ENCODE assay signal across 25 cellular contexts in the genomic region with DNA sequence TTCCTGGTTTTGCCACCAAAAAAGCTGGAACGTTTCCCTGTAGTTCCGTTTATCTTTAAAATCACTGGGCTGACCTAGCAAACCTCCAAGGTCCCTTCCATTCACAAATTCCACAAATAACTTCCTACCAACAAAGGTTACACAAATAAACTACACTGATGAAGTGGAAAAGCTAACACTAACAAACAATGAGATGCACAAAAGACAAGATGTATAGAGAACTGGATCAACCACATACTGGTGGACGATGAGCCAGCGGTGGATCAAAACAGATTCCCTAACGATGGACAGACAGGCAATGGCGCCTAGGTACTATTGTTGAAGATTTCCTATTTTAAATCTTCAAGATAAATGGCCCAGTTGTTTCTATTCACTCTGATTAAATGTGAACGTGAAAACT. TPM values are rescaled to one million over a fixed set of nuclear protein-coding genes. Genes with fewer than 3 reads are reported as not detected.
DNase-seq lines count a peak whose midpoint lies in the region; ATAC-seq, FAIRE-seq and TF ChIP-seq lines count a peak whose summit lies in the region.
"Had no signal": no experiment of that assay in that cellular context is flagged by ENCODE, and none has a peak within 500 bp of the region (broad histone marks: within the 10 kb centered on the region; RNA-seq: fewer than 3 reads in every experiment).

No MANE protein-coding gene starts in this region.

- FAIRE-seq in HepG2 (lab: Jason Lieb, UNC), result peak; percentile 34
- FAIRE-seq: colon, urothelium cell line had no signal

- peak; percentile 80 for DNase-seq in HepG2 (ENCODE audit: low spot score)
- DNase-seq in right lobe of liver, result no peak
- DNase-seq in WTC11 (ENCODE audit: low spot score), result no peak
- peak; percentile 34 for DNase-seq in hepatic stellate cell (ENCODE audit: low spot score)
- no peak for DNase-seq in stimulated activated effector memory CD8-positive, alpha-beta T cell treated with anti-CD3 and anti-CD28 coated beads, Interleukin-12 subunit alpha, Interleukin-12 subunit beta, amount 100 ng/mL, for 72 hours (ENCODE audit: low spot score in 2 of 2)
- no peak for DNase-seq in RWPE1 (ENCODE audit: low spot score)
- DNase-seq: activated B cell treated with CpG ODN at 0.5 μM for 24 hours; activated CD4-positive, alpha-beta T cell treated with anti-CD3 and anti-CD28 coated beads, Interleukin-2, amount 50 U/mL, for 4 hours; activated CD8-positive, alpha-beta memory T cell treated with anti-CD3 and anti-CD28 coated beads, Interleukin-2, amount 50 U/mL, for 48 hours; activated naive CD8-positive, alpha-beta T cell treated with anti-CD3 and anti-CD28 coated beads for 36 hours; COR-L47; H9; heart left ventricle; KBM-7; NCI-H226; PC-3; stimulated activated CD4-positive, alpha-beta T cell treated with anti-CD3 and anti-CD28 coated beads, Interleukin-2, amount 100 ng/mL, for 24 hours had no signal

- 0 out of 4 replicates have a peak, but pooled peaks of 1 of the 2 experiments have one; percentile 6 for TF ChIP-seq EP300 in HepG2 (IDR thresholded peaks at IDR 0.05; ENCODE audit: low read depth in 2 of 2, low read length in 2 of 2)
- no peak for TF ChIP-seq EP300 in HepG2 (CRISPR knock-in tag; IDR thresholded peaks at IDR 0.05; ENCODE audit: borderline replicate concordance)

- no peak overlapping the region for H2AFZ ChIP-seq in HepG2 (ENCODE audit: low read length)

- 0 out of 2 replicates have a peak overlapping the region, but pooled peaks have one; percentile 13 for H3K9ac ChIP-seq in HepG2 (ENCODE audit: insufficient read depth, low read depth, low read length)

- H3K36me3 ChIP-seq in HepG2 (replicated peaks in 1 of 2; ENCODE audit: control insufficient read depth in 1 of 2, insufficient read depth in 2 of 2, low read length in 2 of 2), result no peaks in the 10 kb centered on the region
- no peaks in the 10 kb centered on the region for H3K36me3 ChIP-seq in right lobe of liver
- H3K36me3 ChIP-seq: heart left ventricle had no signal

- no peaks in the 10 kb centered on the region for H3K27me3 ChIP-seq in HepG2 (ENCODE audit: control insufficient read depth in 1 of 2, insufficient read depth in 2 of 2, low read length in 2 of 2)
- H3K27me3 ChIP-seq in right lobe of liver, result no peaks in the 10 kb centered on the region
- H3K27me3 ChIP-seq: heart left ventricle had no signal

- peaks cover 9% of the 10 kb centered on the region for H3K9me3 Mint-ChIP-seq in WTC11
- H3K9me3 Mint-ChIP-seq in stimulated activated effector memory CD8-positive, alpha-beta T cell treated with anti-CD3 and anti-CD28 coated beads, Interleukin-12 subunit alpha, Interleukin-12 subunit beta, amount 100 ng/mL, for 72 hours, result no peaks in the 10 kb centered on the region
- H3K9me3 Mint-ChIP-seq: activated B cell treated with CpG ODN at 0.5 μM for 24 hours; activated naive CD8-positive, alpha-beta T cell treated with anti-CD3 and anti-CD28 coated beads for 36 hours; H9; stimulated activated memory B cell treated with anti-CD40 and anti-IgM and Interleukin-4, amounts not matched to agents 10 μg/mL and 1 μg/mL and 100 μg/mL, for 72 hours had no signal

- CTCF ChIA-PET in HepG2 (lab: Yijun Ruan, JAX; ENCODE audit: low intra/inter-chr PET ratio, low total read pairs) (no interaction called here), WTC11 (lab: Charles Lee) (interaction anchor here (0.5 to 1.8 kb wide), 3 partner anchors 14 to 106 kb away, joined by 3 to 8 read pairs (median 3); no protein-coding TSS in a partner anchor), RWPE1 (lab: Yijun Ruan, JAX) (no interaction called here)

- 35% methylated on average over 7 of the region's 7 CpGs for WGBS in HepG2 (ENCODE audit: low lambda C conversion rate)
- WGBS in right lobe of liver (ENCODE audit: insufficient coverage, low coverage, low lambda C conversion rate, missing lambda C conversion rate), result 67% methylated on average over 7 of the region's 7 CpGs

- H3K9me3 ChIP-seq in HepG2 (ENCODE audit: low read length) (peaks cover 9% of the 10 kb centered on the region), right lobe of liver (no peaks in the 10 kb centered on the region)
- H3K9me3 ChIP-seq: heart left ventricle had no signal

- POLR2A ChIA-PET in HepG2 (lab: Yijun Ruan, JAX) (interaction anchor here (0.8 kb wide), 1 partner anchor 62 kb away, joined by 3 read pairs; no protein-coding TSS in a partner anchor), WTC11 (lab: Charles Lee) (no interaction called here), RWPE1 (lab: Yijun Ruan, JAX; ENCODE audit: low non-redundant PET) (no interaction called here)

- peaks cover 12% of the 10 kb centered on the region for H3K79me2 ChIP-seq in HepG2 (ENCODE audit: insufficient read depth, low read length)

- intact Hi-C loops in HepG2 (cut with micrococcal nuclease; ENCODE audit: unreplicated experiment), result no loop called here
- intact Hi-C loops in right lobe of liver (cut with DNase I), result no loop called here

- H3K4me3 Mint-ChIP-seq in WTC11, result no peak overlapping the region
- H3K4me3 Mint-ChIP-seq in stimulated activated effector memory CD8-positive, alpha-beta T cell treated with anti-CD3 and anti-CD28 coated beads, Interleukin-12 subunit alpha, Interleukin-12 subunit beta, amount 100 ng/mL, for 72 hours, result no peak overlapping the region
- H3K4me3 Mint-ChIP-seq: activated B cell treated with CpG ODN at 0.5 μM for 24 hours; activated naive CD8-positive, alpha-beta T cell treated with anti-CD3 and anti-CD28 coated beads for 36 hours; H9; stimulated activated memory B cell treated with anti-CD40 and anti-IgM and Interleukin-4, amounts not matched to agents 10 μg/mL and 1 μg/mL and 100 μg/mL, for 72 hours had no signal

- TF ChIP-seq RAD21 in HepG2 (CRISPR knock-in tag; IDR thresholded peaks at IDR 0.05), result no peak

- no peak for TF ChIP-seq CTCF in HepG2 (CRISPR knock-in tag; IDR thresholded peaks at IDR 0.05)
- TF ChIP-seq CTCF in right lobe of liver (IDR thresholded peaks at IDR 0.05), result no peak
- no peak for TF ChIP-seq CTCF in WTC11 (IDR thresholded peaks at IDR 0.05)
- TF ChIP-seq CTCF in RWPE1 (conservative IDR thresholded peaks at IDR 0.05; ENCODE audit: low read depth), result no peak

- BruUV-seq in HepG2 (replicated peaks; lab: Mats Ljungman, UMichigan), result no TSS peak

- ATAC-seq in HepG2 (peak; percentile 62), right lobe of liver (no peak), WTC11 (no peak), GM18519 (IDR thresholded peaks at IDR 0.05; ENCODE audit: low FRiP score, unreplicated experiment) (no peak), GM21825 (IDR thresholded peaks at IDR 0.05; ENCODE audit: unreplicated experiment) (no peak)
- ATAC-seq in stimulated activated effector memory CD8-positive, alpha-beta T cell treated with anti-CD3 and anti-CD28 coated beads, Interleukin-12 subunit alpha, Interleukin-12 subunit beta, amount 100 ng/mL, for 72 hours, result no peak
- ATAC-seq: heart left ventricle; PC-3; stimulated activated memory B cell treated with anti-CD40 and anti-IgM and Interleukin-4, amounts not matched to agents 10 μg/mL and 1 μg/mL and 100 μg/mL, for 72 hours had no signal

- H3K4me3 ChIP-seq in HepG2 (replicated peaks in 1 of 3; ENCODE audit: insufficient read depth in 1 of 3, low read depth in 2 of 3, low read length in 3 of 3), result no peak overlapping the region
- no peak overlapping the region for H3K4me3 ChIP-seq in right lobe of liver
- H3K4me3 ChIP-seq: heart left ventricle, SK-N-MC, skin epidermis had no signal

- H3K27me3 Mint-ChIP-seq in WTC11 (ENCODE audit: low read depth), result no peaks in the 10 kb centered on the region
- H3K27me3 Mint-ChIP-seq: activated B cell treated with CpG ODN at 0.5 μM for 24 hours; activated naive CD8-positive, alpha-beta T cell treated with anti-CD3 and anti-CD28 coated beads for 36 hours had no signal

- TF ChIP-seq POLR2A in HepG2 (IDR thresholded peaks at IDR 0.05; ENCODE audit: insufficient read depth in 1 of 2, low read depth in 2 of 2, low read length in 2 of 2), result no peak
- TF ChIP-seq POLR2A in right lobe of liver (IDR thresholded peaks at IDR 0.05), result no peak

- H3K4me1 Mint-ChIP-seq in WTC11, result peaks cover 14% of the 10 kb centered on the region
- peaks cover 13% of the 10 kb centered on the region for H3K4me1 Mint-ChIP-seq in stimulated activated effector memory CD8-positive, alpha-beta T cell treated with anti-CD3 and anti-CD28 coated beads, Interleukin-12 subunit alpha, Interleukin-12 subunit beta, amount 100 ng/mL, for 72 hours
- H3K4me1 Mint-ChIP-seq: activated B cell treated with CpG ODN at 0.5 μM for 24 hours; stimulated activated memory B cell treated with anti-CD40 and anti-IgM and Interleukin-4, amounts not matched to agents 10 μg/mL and 1 μg/mL and 100 μg/mL, for 72 hours had no signal

- peak overlapping the region; percentile 45 for H3K4me2 ChIP-seq in HepG2 (ENCODE audit: low read depth, low read length)

- in situ Hi-C loops in HepG2 (cut with HindIII; ENCODE audit: extremely low pct_ligation_motif_present, low pct_unique_long_range_greater_than_20kb), result no loop called here

- H3K36me3 Mint-ChIP-seq in WTC11, result peaks cover 14% of the 10 kb centered on the region
- no peaks in the 10 kb centered on the region for H3K36me3 Mint-ChIP-seq in stimulated activated effector memory CD8-positive, alpha-beta T cell treated with anti-CD3 and anti-CD28 coated beads, Interleukin-12 subunit alpha, Interleukin-12 subunit beta, amount 100 ng/mL, for 72 hours
- H3K36me3 Mint-ChIP-seq: stimulated activated memory B cell treated with anti-CD40 and anti-IgM and Interleukin-4, amounts not matched to agents 10 μg/mL and 1 μg/mL and 100 μg/mL, for 72 hours had no signal

- H3K27ac Mint-ChIP-seq in WTC11, result peak overlapping the region; percentile 24; the same call in 1 of the 2 replicates
- H3K27ac Mint-ChIP-seq in stimulated activated effector memory CD8-positive, alpha-beta T cell treated with anti-CD3 and anti-CD28 coated beads, Interleukin-12 subunit alpha, Interleukin-12 subunit beta, amount 100 ng/mL, for 72 hours, result peak overlapping the region; percentile 81
- H3K27ac Mint-ChIP-seq: activated B cell treated with CpG ODN at 0.5 μM for 24 hours; activated naive CD8-positive, alpha-beta T cell treated with anti-CD3 and anti-CD28 coated beads for 36 hours; activated T-helper 2 cell treated with anti-CD3 and anti-CD28 coated beads, Interferon-gamma antibody, Interleukin-2, Interleukin-4, amounts not matched to agents 10 μg/mL and 5 μg/mL and 100 μg/mL, durations not matched to agents 14 hours and 24 hours and 36 hours; stimulated activated memory B cell treated with anti-CD40 and anti-IgM and Interleukin-4, amounts not matched to agents 10 μg/mL and 1 μg/mL and 100 μg/mL, for 72 hours had no signal

- peak overlapping the region; percentile 46 for H3K27ac ChIP-seq in HepG2 (ENCODE audit: extremely low read length, insufficient read depth, low read length)
- no peak overlapping the region for H3K27ac ChIP-seq in right lobe of liver
- H3K27ac ChIP-seq in RWPE1, result no peak overlapping the region
- H3K27ac ChIP-seq: heart left ventricle, SK-N-MC, skin epidermis had no signal

- no peaks in the 10 kb centered on the region for H4K20me1 ChIP-seq in HepG2 (ENCODE audit: insufficient read depth, low read length)

- H3K4me1 ChIP-seq in HepG2 (ENCODE audit: insufficient read depth, low read length), result peaks cover 32% of the 10 kb centered on the region
- no peaks in the 10 kb centered on the region for H3K4me1 ChIP-seq in right lobe of liver

RNA-seq across cellular contexts. Expression of a gene that starts 15.5 kb away (rescaled TPM):
- total RNA-seq in HepG2 (2016; rRNA removed; fragmentation: Illumina TruSeq; extraction: Trizol), result 2.5 and 3.1 TPM in 2 replicates
- total RNA-seq in HepG2 (2016; cell fraction: cytosol; rRNA removed; fragmentation: Illumina TruSeq; extraction: Trizol; ENCODE audit: low read depth), result 0.91 and 1.1 TPM in 2 replicates
- 2.3 and 2.5 TPM in 2 replicates for total RNA-seq in HepG2 (2016; cell fraction: insoluble cytoplasmic fraction; rRNA removed; fragmentation: Illumina TruSeq; extraction: Trizol)
- 1.3 and 1.6 TPM in 2 replicates for total RNA-seq in HepG2 (2016; cell fraction: membrane; rRNA removed; fragmentation: Illumina TruSeq; extraction: Trizol)
- total RNA-seq in HepG2 (2016; cell fraction: nucleus; rRNA removed; fragmentation: Illumina TruSeq; extraction: Trizol), result 3.2 and 3.5 TPM in 2 replicates
- polyA plus RNA-seq in HepG2 (2011; rRNA removed), result 2.0 and 2.5 TPM in 2 replicates
- polyA plus RNA-seq in HepG2 (2011; cell fraction: cytosol; rRNA removed), result 1.4 and 1.6 TPM in 2 replicates
- polyA plus RNA-seq in HepG2 (2011; cell fraction: nucleus; rRNA removed), result 5.5 and 8.2 TPM in 2 replicates
- polyA plus RNA-seq in HepG2 (2012), result 2.8 and 2.9 TPM in 2 replicates
- polyA plus RNA-seq in HepG2 (2016; cell fraction: cytosol; fragmentation: Illumina TruSeq; extraction: Trizol; ENCODE audit: low read depth), result 0.11 and 0.15 TPM in 2 replicates
- polyA plus RNA-seq in HepG2 (2016; cell fraction: insoluble cytoplasmic fraction; fragmentation: Illumina TruSeq; extraction: Trizol; ENCODE audit: low read depth), result 1.6 and 2.1 TPM in 2 replicates
- polyA plus RNA-seq in HepG2 (2016; cell fraction: membrane; fragmentation: Illumina TruSeq; extraction: Trizol; ENCODE audit: low read depth), result 0.37 and 0.58 TPM in 2 replicates
- 2.7 and 3.5 TPM in 2 replicates for polyA plus RNA-seq in HepG2 (2016; cell fraction: nucleus; fragmentation: Illumina TruSeq; extraction: Trizol; ENCODE audit: insufficient read depth, low read depth)
- 4.5 and 14.2 TPM in 2 replicates for polyA minus RNA-seq in HepG2 (2011; rRNA and poly(A)+ RNA removed; ENCODE audit: low replicate concordance)
- 2.9 and 3.2 TPM in 2 replicates for polyA minus RNA-seq in HepG2 (2011; cell fraction: cytosol; rRNA and poly(A)+ RNA removed)
- polyA minus RNA-seq in HepG2 (2011; cell fraction: nucleus; rRNA and poly(A)+ RNA removed), result 9.5 and 11.9 TPM in 2 replicates
- total RNA-seq in right lobe of liver, result 1 to 10 TPM in 5 of 6 experiments, under 1 TPM in 1; 0.95 to 3.1 (median 1.9) TPM
- total RNA-seq in WTC11 (2021), result 17.6 to 23.6 TPM (median 18.0 TPM) in 3 replicates

Comparison
In these comparisons a context has a peak if more than half of its experiments do, and no peak if none do; other contexts are left out.
1. DNase-seq: peak in HepG2 (single experiment) and hepatic stellate cell (single experiment); none in right lobe of liver (0 of 3), WTC11 (single experiment), stimulated activated effector memory CD8-positive, alpha-beta T cell treated with anti-CD3 and anti-CD28 coated beads, Interleukin-12 subunit alpha, Interleukin-12 subunit beta, amount 100 ng/mL, for 72 hours (0 of 2) and RWPE1 (single experiment).